23 cellular contexts compared by ENCODE assay signal in genomic region chr2:165818920-165819319, GRCh38.
"Had no signal": no experiment of that assay in that cellular context is flagged by ENCODE, and none has a peak within 500 bp of the region (broad histone marks: within the 10 kb centered on the region; RNA-seq: fewer than 3 reads in every experiment).

No MANE protein-coding gene starts in this region.

- H3K27me3 ChIP-seq: colonic mucosa, dorsolateral prefrontal cortex, neutrophil, ovary, upper lobe of right lung had no signal

- H3K27ac ChIP-seq: colonic mucosa, dorsolateral prefrontal cortex, left ventricle myocardium inferior, neutrophil, ovary, prostate gland, upper lobe of right lung had no signal

- H3K4me3 ChIP-seq: colonic mucosa, dorsolateral prefrontal cortex, left ventricle myocardium inferior, ovary, prostate gland, upper lobe of right lung had no signal

- H3K9me3 ChIP-seq: colonic mucosa, left ventricle myocardium inferior, neutrophil, ovary, prostate gland, upper lobe of right lung had no signal

- H3K27ac Mint-ChIP-seq: activated CD4-positive, alpha-beta memory T cell treated with anti-CD3 and anti-CD28 coated beads, Interleukin-2, amount 10 ng/mL, durations not matched to agents 7 days and 5 days; activated naive CD4-positive, alpha-beta T cell treated with anti-CD3 and anti-CD28 coated beads, Interleukin-2, amount 10 ng/mL, durations not matched to agents 7 days and 5 days; effector memory CD8-positive, alpha-beta T cell; nephron had no signal

- H3K36me3 ChIP-seq: colonic mucosa, left ventricle myocardium inferior, neutrophil, ovary, prostate gland, upper lobe of right lung had no signal

- H3K4me1 ChIP-seq: colonic mucosa, prostate gland, upper lobe of right lung had no signal

- ATAC-seq: effector memory CD8-positive, alpha-beta T cell; esophagus mucosa; stimulated activated naive CD8-positive, alpha-beta T cell treated with anti-CD3 and anti-CD28 coated beads, Interleukin-15, Interleukin-2, amounts not matched to agents 100 U/mL and 50 U/mL, for 24 hours; upper lobe of right lung had no signal

- DNase-seq: activated CD4-positive, alpha-beta memory T cell treated with anti-CD3 and anti-CD28 coated beads, Interleukin-2, amount 10 ng/mL, durations not matched to agents 7 days and 5 days; activated CD4-positive, alpha-beta T cell treated with anti-CD3 and anti-CD28 coated beads for 48 hours; activated effector memory CD4-positive, alpha-beta T cell treated with anti-CD3 and anti-CD28 coated beads, Interleukin-2, amount 50 U/mL, for 16 hours; activated naive CD4-positive, alpha-beta T cell treated with anti-CD3 and anti-CD28 coated beads, Interleukin-2, amount 10 ng/mL, durations not matched to agents 7 days and 5 days; activated T-cell treated with anti-CD3 and anti-CD28 coated beads for 4 hours; amygdala; colonic mucosa; dorsolateral prefrontal cortex; effector memory CD8-positive, alpha-beta T cell; foreskin melanocyte; hypothalamus; left ventricle myocardium inferior; midbrain; ovary; stimulated activated CD4-positive, alpha-beta T cell treated with anti-CD3 and anti-CD28 coated beads, Interleukin-4, amount 100 ng/mL, for 1 hour; stimulated activated naive CD8-positive, alpha-beta T cell treated with anti-CD3 and anti-CD28 coated beads, Interleukin-15, Interleukin-2, amounts not matched to agents 100 U/mL and 50 U/mL, for 24 hours; upper lobe of right lung had no signal

- H3K4me1 Mint-ChIP-seq: activated CD4-positive, alpha-beta memory T cell treated with anti-CD3 and anti-CD28 coated beads, Interleukin-2, amount 10 ng/mL, durations not matched to agents 7 days and 5 days; activated naive CD4-positive, alpha-beta T cell treated with anti-CD3 and anti-CD28 coated beads, Interleukin-2, amount 10 ng/mL, durations not matched to agents 7 days and 5 days; nephron had no signal

- H3K36me3 Mint-ChIP-seq: activated naive CD4-positive, alpha-beta T cell treated with anti-CD3 and anti-CD28 coated beads, Interleukin-2, amount 10 ng/mL, durations not matched to agents 7 days and 5 days had no signal

- H3K4me3 Mint-ChIP-seq: activated CD4-positive, alpha-beta memory T cell treated with anti-CD3 and anti-CD28 coated beads, Interleukin-2, amount 10 ng/mL, durations not matched to agents 7 days and 5 days; activated naive CD4-positive, alpha-beta T cell treated with anti-CD3 and anti-CD28 coated beads, Interleukin-2, amount 10 ng/mL, durations not matched to agents 7 days and 5 days; effector memory CD8-positive, alpha-beta T cell; nephron had no signal

- FAIRE-seq: bronchial epithelial cell, endothelial cell of umbilical vein had no signal

- H3K9me3 Mint-ChIP-seq: activated CD4-positive, alpha-beta memory T cell treated with anti-CD3 and anti-CD28 coated beads, Interleukin-2, amount 10 ng/mL, durations not matched to agents 7 days and 5 days; activated naive CD4-positive, alpha-beta T cell treated with anti-CD3 and anti-CD28 coated beads, Interleukin-2, amount 10 ng/mL, durations not matched to agents 7 days and 5 days; effector memory CD8-positive, alpha-beta T cell; nephron had no signal
